In the genomic region with DNA sequence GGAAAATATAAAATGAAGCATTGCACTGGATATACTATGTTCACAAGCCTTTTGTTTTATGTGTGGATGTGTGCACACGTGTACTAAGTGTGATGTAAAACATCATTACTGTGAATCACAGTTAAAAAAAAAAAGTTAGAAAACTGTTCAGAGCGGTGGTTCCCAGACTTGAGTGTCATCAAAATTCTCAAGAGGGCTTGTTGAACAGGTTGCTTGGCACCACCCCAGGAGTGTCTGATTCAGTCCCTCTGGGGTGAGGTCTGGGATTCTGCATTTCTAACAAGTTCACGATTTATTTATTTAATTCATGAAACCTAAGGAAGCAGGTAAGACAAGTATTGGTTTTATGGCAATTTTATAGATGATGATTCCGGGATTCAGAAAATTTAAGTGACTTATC, we compare ENCODE assay signal across 11 cellular contexts. TPM values are rescaled to one million over a fixed set of nuclear protein-coding genes. Genes with fewer than 3 reads are reported as not detected.
DNase-seq lines count a peak whose midpoint lies in the region; ATAC-seq and TF ChIP-seq lines count a peak whose summit lies in the region.
"Had no signal": no experiment of that assay in that cellular context is flagged by ENCODE, and none has a peak within 500 bp of the region (broad histone marks: within the 10 kb centered on the region; RNA-seq: fewer than 3 reads in every experiment).

No MANE protein-coding gene starts in this region.

- ATAC-seq in activated B cell treated with CpG ODN at 0.5 μM for 24 hours (ENCODE audit: low read depth) (no peak), lower lobe of right lung (peak; percentile 18 to 57), GM19324 (IDR thresholded peaks at IDR 0.05; ENCODE audit: low FRiP score, unreplicated experiment) (no peak)

- H3K9me3 Mint-ChIP-seq in activated B cell treated with CpG ODN at 0.5 μM for 24 hours: no peaks in the 10 kb centered on the region

- H3K4me1 Mint-ChIP-seq in activated B cell treated with CpG ODN at 0.5 μM for 24 hours: peaks cover 21% of the 10 kb centered on the region

- TF ChIP-seq CTCF in activated B cell treated with CpG ODN at 0.5 μM for 24 hours (IDR thresholded peaks at IDR 0.05): no peak
- no peak for TF ChIP-seq CTCF in lower lobe of right lung (IDR thresholded peaks at IDR 0.05)
- no peak for TF ChIP-seq CTCF in Peyer's patch (IDR thresholded peaks at IDR 0.05)

- peak overlapping the region; percentile 41 for H3K4me3 Mint-ChIP-seq in activated B cell treated with CpG ODN at 0.5 μM for 24 hours

- peak; percentile 36 for DNase-seq in DMS79 (lab: John Stamatoyannopoulos, UW)
- DNase-seq in HT1080 (ENCODE audit: low read depth): peak; percentile 13
- no peak for DNase-seq in activated B cell treated with CpG ODN at 0.5 μM for 24 hours
- DNase-seq in lower lobe of right lung: no peak
- DNase-seq in iPS-NIHi7 (ENCODE audit: extremely low spot score): no peak
- DNase-seq in NCI-H526 (lab: John Stamatoyannopoulos, UW): no peak
- no peak for DNase-seq in Peyer's patch
- DNase-seq: NCI-H1694 had no signal

- no peaks in the 10 kb centered on the region for H3K9me3 ChIP-seq in lower lobe of right lung
- no peaks in the 10 kb centered on the region for H3K9me3 ChIP-seq in Peyer's patch
- H3K9me3 ChIP-seq: prostate gland had no signal

- H3K4me1 ChIP-seq in lower lobe of right lung: peaks cover 14% of the 10 kb centered on the region
- peaks cover 0 to 12% (median 3%) of the 10 kb centered on the region in 4 donors for H3K4me1 ChIP-seq in Peyer's patch
- H3K4me1 ChIP-seq: prostate gland had no signal

- H3K27ac ChIP-seq in lower lobe of right lung: no peak overlapping the region
- no peak overlapping the region for H3K27ac ChIP-seq in Peyer's patch
- H3K27ac ChIP-seq: cardiac muscle cell, prostate gland had no signal

- H3K27me3 Mint-ChIP-seq in activated B cell treated with CpG ODN at 0.5 μM for 24 hours: no peaks in the 10 kb centered on the region

- no peak for TF ChIP-seq POLR2A in Peyer's patch (IDR thresholded peaks at IDR 0.05)

- intact Hi-C loops in activated B cell treated with CpG ODN at 0.5 μM for 24 hours (cut with micrococcal nuclease): loop anchor here (5.0 to 10.0 kb wide), 6 partner anchors 120 to 1227 kb away; partner anchors contain the start of genes ANKRD37, ING2, LRP2BP and SLC25A4
- intact Hi-C loops in lower lobe of right lung (cut with DNase I): no loop called here

- no peaks in the 10 kb centered on the region for H3K36me3 ChIP-seq in lower lobe of right lung
- no peaks in the 10 kb centered on the region for H3K36me3 ChIP-seq in Peyer's patch
- H3K36me3 ChIP-seq: cardiac muscle cell, prostate gland had no signal

- H3K27ac Mint-ChIP-seq in activated B cell treated with CpG ODN at 0.5 μM for 24 hours: no peak overlapping the region

- H3K27me3 ChIP-seq in lower lobe of right lung (ENCODE audit: low read depth) (no peaks in the 10 kb centered on the region), Peyer's patch (no peaks in the 10 kb centered on the region)
- H3K27me3 ChIP-seq: cardiac muscle cell had no signal

- POLR2A ChIA-PET in activated B cell treated with CpG ODN at 0.5 μM for 24 hours (lab: Charles Lee): interaction anchor here (0.8 kb wide), 1 partner anchor 257 kb away, joined by 3 read pairs; the partner anchor contains the start of gene IRF2

- no peak overlapping the region for H3K4me3 ChIP-seq in lower lobe of right lung
- H3K4me3 ChIP-seq in Peyer's patch: no peak overlapping the region
- H3K4me3 ChIP-seq: prostate gland had no signal

- H3K36me3 Mint-ChIP-seq in activated B cell treated with CpG ODN at 0.5 μM for 24 hours (ENCODE audit: low read depth): peaks cover 5% of the 10 kb centered on the region

- CTCF ChIA-PET in activated B cell treated with CpG ODN at 0.5 μM for 24 hours (lab: Charles Lee): no interaction called here

RNA-seq across cellular contexts. Expression of gene CENPU, which starts 1.8 kb away (rescaled TPM):
- total RNA-seq in HT1080 (2014; rRNA removed; shearing (Covaris generic)): 37.1 and 37.3 TPM in 2 replicates
- polyA plus RNA-seq in HT1080 (2015; cell fraction: cytosol; rRNA removed): 35.6 and 39.1 TPM in 2 replicates
- 51.2 and 55.4 TPM in 2 replicates for polyA plus RNA-seq in HT1080 (2015; cell fraction: nucleus; rRNA removed)
- 7.0 and 7.1 TPM in 2 replicates for total RNA-seq in activated B cell treated with CpG ODN at 0.5 μM for 24 hours
- total RNA-seq in lower lobe of right lung: 2.2 TPM
- total RNA-seq in Peyer's patch: 10 to 100 TPM in 1 of 4 donors, 1 to 10 TPM in 3; 3.3 to 30.5 (median 7.1) TPM

Comparison
In these comparisons a context has a peak if more than half of its experiments do, and no peak if none do; other contexts are left out.
1. DNase-seq: peak in DMS79 (single experiment) and HT1080 (single experiment); none in activated B cell treated with CpG ODN at 0.5 μM for 24 hours (single experiment), lower lobe of right lung (single experiment), iPS-NIHi7 (single experiment), NCI-H526 (0 of 2) and Peyer's patch (0 of 3).
2. ATAC-seq: peak in lower lobe of right lung (2 of 2); none in activated B cell treated with CpG ODN at 0.5 μM for 24 hours (single experiment) and GM19324 (single experiment).